Comparison of ENCODE assay signal across 29 cellular contexts in the genomic region with DNA sequence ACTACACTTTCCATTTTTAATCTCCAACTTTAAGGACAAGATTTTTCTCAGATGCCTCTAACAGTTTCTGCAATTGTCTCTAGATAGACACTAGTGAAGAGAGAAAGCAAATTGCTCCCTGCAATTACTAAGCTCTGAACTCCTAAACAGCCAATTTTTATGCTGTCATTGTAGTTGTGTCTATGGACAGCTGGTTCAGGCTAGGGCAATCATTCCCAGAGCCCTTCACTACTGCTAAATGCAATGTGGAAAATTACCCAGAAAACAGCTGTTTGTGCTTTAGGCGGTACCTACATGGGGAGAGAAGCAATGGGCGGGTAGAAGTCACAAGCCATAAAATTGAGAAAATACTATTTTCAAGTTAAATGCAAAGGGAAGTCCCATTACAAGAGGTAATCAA.
"Had no signal": no experiment of that assay in that cellular context is flagged by ENCODE, and none has a peak within 500 bp of the region (broad histone marks: within the 10 kb centered on the region; RNA-seq: fewer than 3 reads in every experiment).

No MANE protein-coding gene starts in this region.

- H3K27me3 ChIP-seq: ascending aorta, breast epithelium, esophagus muscularis mucosa, gastrocnemius medialis, heart left ventricle had no signal

- H3K9me3 ChIP-seq: ascending aorta, breast epithelium, colonic mucosa, esophagus muscularis mucosa, gastrocnemius medialis had no signal

- H3K27ac ChIP-seq: ascending aorta, breast epithelium, cardiac muscle cell, colonic mucosa, esophagus muscularis mucosa, foreskin keratinocyte, gastrocnemius medialis, heart left ventricle, VCaP had no signal

- H3K4me3 ChIP-seq: ascending aorta, breast epithelium, cardiac muscle cell, colonic mucosa, esophagus muscularis mucosa, gastrocnemius medialis, heart left ventricle had no signal

- H3K4me1 ChIP-seq: ascending aorta, breast epithelium, colonic mucosa, foreskin keratinocyte had no signal

- DNase-seq: activated CD4-positive, alpha-beta memory T cell treated with anti-CD3 and anti-CD28 coated beads, Interleukin-2, amount 10 ng/mL, durations not matched to agents 7 days and 5 days; activated CD4-positive, alpha-beta T cell treated with anti-CD3 and anti-CD28 coated beads for 1 hour; activated CD4-positive, alpha-beta T cell treated with anti-CD3 and anti-CD28 coated beads for 4 hours; activated CD4-positive, alpha-beta T cell treated with anti-CD3 and anti-CD28 coated beads, Interleukin-2, amount 10 ng/mL, durations not matched to agents 7 days and 5 days; activated CD4-positive, alpha-beta T cell treated with anti-CD3 and anti-CD28 coated beads, Interleukin-2, amount 50 U/mL, for 4 hours; activated CD8-positive, alpha-beta memory T cell treated with anti-CD3 and anti-CD28 coated beads, Interleukin-2, amount 50 U/mL, for 48 hours; activated gamma-delta T cell; activated naive CD4-positive, alpha-beta T cell; activated naive CD4-positive, alpha-beta T cell treated with anti-CD3 and anti-CD28 coated beads, Interleukin-2, amount 10 ng/mL, durations not matched to agents 7 days and 5 days; activated naive CD8-positive, alpha-beta T cell treated with anti-CD3 and anti-CD28 coated beads, Interleukin-2, amount 10 ng/mL, durations not matched to agents 7 days and 5 days; activated T-cell treated with anti-CD3 and anti-CD28 coated beads for 4 hours; activated T-cell treated with anti-CD3 and anti-CD28 coated beads, Interleukin-2, amount 50 U/mL, for 24 hours; activated T-cell treated with anti-CD3 and anti-CD28 coated beads, Interleukin-2, amount 50 U/mL, for 72 hours; central memory CD4-positive, alpha-beta T cell; cerebellar nuclear complex; colonic mucosa; effector CD8-positive, alpha-beta T cell; endodermal cell; erythroblast; foreskin keratinocyte; gastrocnemius medialis; glutamatergic neuron; heart left ventricle; T-helper 2 cell had no signal

- H3K36me3 ChIP-seq: ascending aorta, breast epithelium, cardiac muscle cell, colonic mucosa, esophagus muscularis mucosa, gastrocnemius medialis, heart left ventricle had no signal
